ENCODE assay signal across 16 cellular contexts in genomic region chr7:44379366-44380178, GRCh38. TPM values are rescaled to one million over a fixed set of nuclear protein-coding genes. Genes with fewer than 3 reads are reported as not detected.
DNase-seq lines count a peak whose midpoint lies in the region; ATAC-seq and TF ChIP-seq lines count a peak whose summit lies in the region.
"Had no signal": no experiment of that assay in that cellular context is flagged by ENCODE, and none has a peak within 500 bp of the region (broad histone marks: within the 10 kb centered on the region; RNA-seq: fewer than 3 reads in every experiment).

No MANE protein-coding gene starts in this region.

- no peaks in the 10 kb centered on the region for H3K27me3 Mint-ChIP-seq in CD4-positive, alpha-beta T cell
- no peaks in the 10 kb centered on the region for H3K27me3 Mint-ChIP-seq in activated T-helper 17 cell treated with anti-CD3 and anti-CD28 coated beads, Interleukin-2, amount 50 U/mL, for 72 hours
- H3K27me3 Mint-ChIP-seq in activated T-helper 1 cell treated with anti-CD3 and anti-CD28 coated beads, Interleukin-12 subunit alpha, Interleukin-12 subunit beta, Interleukin-2, Interleukin-4 antibody, amounts not matched to agents 30 ng/mL and 10 ng/mL and 1 ng/mL, durations not matched to agents 14 hours and 24 hours and 36 hours (ENCODE audit: insufficient read depth): no peaks in the 10 kb centered on the region
- H3K27me3 Mint-ChIP-seq in endothelial cell (ENCODE audit: unreplicated experiment): peaks cover 8% of the 10 kb centered on the region

- peaks cover 67% of the 10 kb centered on the region for H3K4me1 ChIP-seq in GM23248 (ENCODE audit: insufficient read depth)
- H3K4me1 ChIP-seq: Caco-2 had no signal

- no peak for ATAC-seq in CD4-positive, alpha-beta T cell (ENCODE audit: poor library complexity)
- ATAC-seq in activated T-helper 17 cell treated with anti-CD3 and anti-CD28 coated beads, Interleukin-2, amount 50 U/mL, for 72 hours (replicated peaks): no peak

- POLR2A ChIA-PET in CD4-positive, alpha-beta T cell (lab: Charles Lee): no interaction called here

- H3K36me3 ChIP-seq in GM23248 (ENCODE audit: low read depth): no peaks in the 10 kb centered on the region

- H3K27me3 ChIP-seq in CD4-positive, alpha-beta T cell (ENCODE audit: control insufficient read depth, insufficient read depth, low read length): no peaks in the 10 kb centered on the region
- H3K27me3 ChIP-seq in GM23248 (replicated peaks; ENCODE audit: insufficient read depth): no peaks in the 10 kb centered on the region

- H3F3A ChIP-seq in GM23248 (ENCODE audit: insufficient read depth): peaks cover 48% of the 10 kb centered on the region

- CTCF ChIA-PET in CD4-positive, alpha-beta T cell (lab: Charles Lee): no interaction called here

- in situ Hi-C loops in GM23248 (cut with MboI): no loop called here

- peaks cover 16% of the 10 kb centered on the region for H3K36me3 Mint-ChIP-seq in CD4-positive, alpha-beta T cell (ENCODE audit: low read depth)
- H3K36me3 Mint-ChIP-seq in activated T-helper 17 cell treated with anti-CD3 and anti-CD28 coated beads, Interleukin-2, amount 50 U/mL, for 72 hours (ENCODE audit: low read depth): peaks cover 29% of the 10 kb centered on the region
- no peaks in the 10 kb centered on the region for H3K36me3 Mint-ChIP-seq in activated T-helper 1 cell treated with anti-CD3 and anti-CD28 coated beads, Interleukin-12 subunit alpha, Interleukin-12 subunit beta, Interleukin-2, Interleukin-4 antibody, amounts not matched to agents 30 ng/mL and 10 ng/mL and 1 ng/mL, durations not matched to agents 14 hours and 24 hours and 36 hours (ENCODE audit: low read depth)
- H3K36me3 Mint-ChIP-seq in endothelial cell (ENCODE audit: low read depth, unreplicated experiment): peaks cover 15% of the 10 kb centered on the region
- H3K36me3 Mint-ChIP-seq: naive B cell had no signal

- H3K9me3 Mint-ChIP-seq in CD4-positive, alpha-beta T cell: no peaks in the 10 kb centered on the region
- no peaks in the 10 kb centered on the region for H3K9me3 Mint-ChIP-seq in activated T-helper 17 cell treated with anti-CD3 and anti-CD28 coated beads, Interleukin-2, amount 50 U/mL, for 72 hours
- no peaks in the 10 kb centered on the region for H3K9me3 Mint-ChIP-seq in activated T-helper 1 cell treated with anti-CD3 and anti-CD28 coated beads, Interleukin-12 subunit alpha, Interleukin-12 subunit beta, Interleukin-2, Interleukin-4 antibody, amounts not matched to agents 30 ng/mL and 10 ng/mL and 1 ng/mL, durations not matched to agents 14 hours and 24 hours and 36 hours
- H3K9me3 Mint-ChIP-seq in endothelial cell (ENCODE audit: unreplicated experiment): no peaks in the 10 kb centered on the region
- H3K9me3 Mint-ChIP-seq: naive B cell had no signal

- WGBS in GM23248 (ENCODE audit: low coverage in 1 of 2, low lambda C conversion rate in 2 of 2, missing lambda C conversion rate in 2 of 2), 2 experiments: 61 to 63% methylated on average over 12 of the region's 12 CpGs

- H3K27ac Mint-ChIP-seq in CD4-positive, alpha-beta T cell: peak overlapping the region; percentile 39
- H3K27ac Mint-ChIP-seq in activated T-helper 17 cell treated with anti-CD3 and anti-CD28 coated beads, Interleukin-2, amount 50 U/mL, for 72 hours: peak overlapping the region; percentile 81
- no peak overlapping the region for H3K27ac Mint-ChIP-seq in activated T-helper 1 cell treated with anti-CD3 and anti-CD28 coated beads, Interleukin-12 subunit alpha, Interleukin-12 subunit beta, Interleukin-2, Interleukin-4 antibody, amounts not matched to agents 30 ng/mL and 10 ng/mL and 1 ng/mL, durations not matched to agents 14 hours and 24 hours and 36 hours
- H3K27ac Mint-ChIP-seq in endothelial cell (ENCODE audit: unreplicated experiment): no peak overlapping the region

- H3K9me2 ChIP-seq in GM23248 (ENCODE audit: insufficient read depth): no peaks in the 10 kb centered on the region

- intact Hi-C loops in CD4-positive, alpha-beta T cell (cut with DNase I, micrococcal nuclease): no loop called here
- intact Hi-C loops in activated T-helper 1 cell treated with anti-CD3 and anti-CD28 coated beads, Interleukin-12 subunit alpha, Interleukin-12 subunit beta, Interleukin-2, Interleukin-4 antibody, amounts not matched to agents 30 ng/mL and 10 ng/mL and 1 ng/mL, durations not matched to agents 14 hours and 24 hours and 36 hours (cut with micrococcal nuclease): loop anchor here (5.0 kb wide), 1 partner anchor 98 kb away; no protein-coding TSS in a partner anchor

- H3K27ac ChIP-seq in CD4-positive, alpha-beta T cell (ENCODE audit: low read depth, low read length): no peak overlapping the region
- H3K27ac ChIP-seq in GM23248: peak overlapping the region; percentile 90
- H3K27ac ChIP-seq: HL-60 had no signal

- no peaks in the 10 kb centered on the region for H3K79me2 ChIP-seq in GM23248 (ENCODE audit: insufficient read depth)

- peak overlapping the region; percentile 63 for H3K9ac ChIP-seq in GM23248

- no peaks in the 10 kb centered on the region for H3K9me3 ChIP-seq in CD4-positive, alpha-beta T cell (ENCODE audit: control insufficient read depth, low read length)
- H3K9me3 ChIP-seq in GM23248 (ENCODE audit: low read depth): no peaks in the 10 kb centered on the region
- H3K9me3 ChIP-seq: Caco-2 had no signal

- H3K4me3 ChIP-seq in GM23248: no peak overlapping the region

- no peaks in the 10 kb centered on the region for H4K20me1 ChIP-seq in GM23248 (ENCODE audit: insufficient read depth)

- H2AFZ ChIP-seq in GM23248: no peak overlapping the region

- peak overlapping the region; percentile 3 for H3K4me2 ChIP-seq in GM23248 (ENCODE audit: unreplicated experiment)

- H3K4me1 Mint-ChIP-seq in CD4-positive, alpha-beta T cell (ENCODE audit: low read depth): no peaks in the 10 kb centered on the region
- peaks cover 3% of the 10 kb centered on the region for H3K4me1 Mint-ChIP-seq in activated T-helper 17 cell treated with anti-CD3 and anti-CD28 coated beads, Interleukin-2, amount 50 U/mL, for 72 hours
- no peaks in the 10 kb centered on the region for H3K4me1 Mint-ChIP-seq in activated T-helper 1 cell treated with anti-CD3 and anti-CD28 coated beads, Interleukin-12 subunit alpha, Interleukin-12 subunit beta, Interleukin-2, Interleukin-4 antibody, amounts not matched to agents 30 ng/mL and 10 ng/mL and 1 ng/mL, durations not matched to agents 14 hours and 24 hours and 36 hours (ENCODE audit: low read depth)
- peaks cover 7% of the 10 kb centered on the region for H3K4me1 Mint-ChIP-seq in endothelial cell (ENCODE audit: unreplicated experiment)

- DNase-seq in CD4-positive, alpha-beta T cell: no peak
- DNase-seq in GM23248 (peak; percentile 83), islet precursor cell (peak; percentile 49), activated gamma-delta T cell treated with Interleukin-2 at 50 U/mL for 16 hours (no peak), endothelial cell (ENCODE audit: low spot score) (no peak)
- no peak for DNase-seq in activated T-helper 1 cell treated with anti-CD3 and anti-CD28 coated beads, Interleukin-12 subunit alpha, Interleukin-12 subunit beta, Interleukin-2, Interleukin-4 antibody, amounts not matched to agents 30 ng/mL and 10 ng/mL and 1 ng/mL, durations not matched to agents 14 hours and 24 hours and 36 hours (ENCODE audit: low spot score)
- no peak for DNase-seq in stimulated activated CD4-positive, alpha-beta T cell treated with anti-CD3 and anti-CD28 coated beads, Interleukin-2, amount 100 ng/mL, for 48 hours
- DNase-seq: activated CD4-positive, alpha-beta T cell treated with anti-CD3 and anti-CD28 coated beads, Interleukin-2, amount 50 U/mL, for 4 hours; anterior cingulate cortex; Caco-2; naive B cell; NCI-H1092 treated with DMSO at 0.1 percent for 48 hours; NCI-H82 had no signal

- no peak for TF ChIP-seq CTCF in CD4-positive, alpha-beta T cell (IDR thresholded peaks at IDR 0.05)
- no peak for TF ChIP-seq CTCF in endothelial cell (IDR thresholded peaks at IDR 0.05; ENCODE audit: unreplicated experiment)

- no peak overlapping the region for H3K4me3 Mint-ChIP-seq in CD4-positive, alpha-beta T cell
- no peak overlapping the region for H3K4me3 Mint-ChIP-seq in activated T-helper 17 cell treated with anti-CD3 and anti-CD28 coated beads, Interleukin-2, amount 50 U/mL, for 72 hours
- H3K4me3 Mint-ChIP-seq in activated T-helper 1 cell treated with anti-CD3 and anti-CD28 coated beads, Interleukin-12 subunit alpha, Interleukin-12 subunit beta, Interleukin-2, Interleukin-4 antibody, amounts not matched to agents 30 ng/mL and 10 ng/mL and 1 ng/mL, durations not matched to agents 14 hours and 24 hours and 36 hours: no peak overlapping the region
- H3K4me3 Mint-ChIP-seq in endothelial cell (ENCODE audit: unreplicated experiment): no peak overlapping the region

RNA-seq across cellular contexts. Expression of gene CAMK2B, which starts 54.2 kb away (rescaled TPM):
- total RNA-seq in CD4-positive, alpha-beta T cell: not detected
- 2.5 and 9.1 TPM in 2 replicates for total RNA-seq in GM23248 (2014; rRNA removed; shearing (Covaris generic))
- polyA plus RNA-seq in GM23248 (2016; fragmentation: Nextera tagmentation; extraction: Ambion mirVana): 0.78 and 0.79 TPM in 2 replicates
- total RNA-seq in activated T-helper 17 cell treated with anti-CD3 and anti-CD28 coated beads, Interleukin-2, amount 50 U/mL, for 72 hours: 1 to 10 TPM; 1.0 to 1.7 TPM
- 0.47 and 0.76 TPM in 2 replicates for total RNA-seq in activated T-helper 1 cell treated with anti-CD3 and anti-CD28 coated beads, Interleukin-12 subunit alpha, Interleukin-12 subunit beta, Interleukin-2, Interleukin-4 antibody, amounts not matched to agents 30 ng/mL and 10 ng/mL and 1 ng/mL, durations not matched to agents 14 hours and 24 hours and 36 hours
- total RNA-seq in endothelial cell (ENCODE audit: unreplicated experiment): 0.23 TPM
- total RNA-seq: Caco-2; T-helper 1 cell treated with Interleukin-12 subunit alpha and Interleukin-12 subunit beta and Interleukin-4 antibody, amounts not matched to agents 30 ng/mL and 1 ng/mL, for 36 hours had no signal

Comparison
In these comparisons a context has a peak if more than half of its experiments do, and no peak if none do; other contexts are left out.
1. DNase-seq: peak in GM23248 (single experiment) and islet precursor cell (single experiment); none in CD4-positive, alpha-beta T cell (0 of 10), activated gamma-delta T cell treated with Interleukin-2 at 50 U/mL for 16 hours (single experiment), activated T-helper 1 cell treated with anti-CD3 and anti-CD28 coated beads, Interleukin-12 subunit alpha, Interleukin-12 subunit beta, Interleukin-2, Interleukin-4 antibody, amounts not matched to agents 30 ng/mL and 10 ng/mL and 1 ng/mL, durations not matched to agents 14 hours and 24 hours and 36 hours (single experiment), endothelial cell (single experiment) and stimulated activated CD4-positive, alpha-beta T cell treated with anti-CD3 and anti-CD28 coated beads, Interleukin-2, amount 100 ng/mL, for 48 hours (0 of 2).
2. H3K27ac Mint-ChIP-seq: peak in CD4-positive, alpha-beta T cell (single experiment) and activated T-helper 17 cell treated with anti-CD3 and anti-CD28 coated beads, Interleukin-2, amount 50 U/mL, for 72 hours (single experiment); none in activated T-helper 1 cell treated with anti-CD3 and anti-CD28 coated beads, Interleukin-12 subunit alpha, Interleukin-12 subunit beta, Interleukin-2, Interleukin-4 antibody, amounts not matched to agents 30 ng/mL and 10 ng/mL and 1 ng/mL, durations not matched to agents 14 hours and 24 hours and 36 hours (single experiment) and endothelial cell (single experiment).